Comparison of ENCODE assay signal across 17 cellular contexts in genomic region chr1:5660141-5660935, GRCh38.
DNase-seq lines count a peak whose midpoint lies in the region; ATAC-seq, FAIRE-seq and TF ChIP-seq lines count a peak whose summit lies in the region.
"Had no signal": no experiment of that assay in that cellular context is flagged by ENCODE, and none has a peak within 500 bp of the region (broad histone marks: within the 10 kb centered on the region; RNA-seq: fewer than 3 reads in every experiment).

No MANE protein-coding gene starts in this region.

- H3K27ac Mint-ChIP-seq in CD8-positive, alpha-beta T cell, result peak overlapping the region; percentile 50
- no peak overlapping the region for H3K27ac Mint-ChIP-seq in activated naive CD4-positive, alpha-beta T cell treated with anti-CD3 and anti-CD28 coated beads, Interleukin-2, amount 10 ng/mL, durations not matched to agents 7 days and 5 days
- H3K27ac Mint-ChIP-seq: CD4-positive, CD25-positive, alpha-beta regulatory T cell; dendritic cell treated with granulocyte-macrophage colony-stimulating factor and Interleukin-4, amounts not matched to agents 40 ng/mL and 50 ng/mL, for 4 days; progenitor cell of endocrine pancreas; stimulated activated naive B cell treated with anti-CD40 and anti-IgM and Interleukin-4, amounts not matched to agents 10 μg/mL and 1 μg/mL and 100 μg/mL, for 72 hours had no signal

- no TSS peak for BruUV-seq in Panc1 (replicated peaks; lab: Mats Ljungman, UMichigan)

- in situ Hi-C loops in Panc1 (cut with HindIII; ENCODE audit: low pct_unique_long_range_greater_than_20kb, low sequenced_read_pairs), result no loop called here

- no peaks in the 10 kb centered on the region for H3K9me3 ChIP-seq in CD8-positive, alpha-beta T cell (ENCODE audit: low read length)
- no peaks in the 10 kb centered on the region for H3K9me3 ChIP-seq in Panc1 (ENCODE audit: control insufficient read depth, insufficient read depth, low read depth, low read length)
- H3K9me3 ChIP-seq in lower lobe of right lung, result no peaks in the 10 kb centered on the region
- H3K9me3 ChIP-seq: SJSA1 had no signal

- H3K4me1 ChIP-seq in CD8-positive, alpha-beta T cell (ENCODE audit: insufficient read depth, low read length), result peaks cover 12% of the 10 kb centered on the region
- H3K4me1 ChIP-seq in Panc1 (ENCODE audit: control insufficient read depth, insufficient read depth, low read length) (no peaks in the 10 kb centered on the region), foreskin keratinocyte (no peaks in the 10 kb centered on the region), lower lobe of right lung (no peaks in the 10 kb centered on the region)
- H3K4me1 ChIP-seq: SJSA1 had no signal

- intact Hi-C loops in CD8-positive, alpha-beta T cell (cut with DNase I, micrococcal nuclease), result no loop called here
- intact Hi-C loops in Panc1 (cut with micrococcal nuclease; ENCODE audit: unreplicated experiment) (no loop called here), lower lobe of right lung (cut with DNase I) (no loop called here)

- no peak overlapping the region for H3K4me3 ChIP-seq in CD8-positive, alpha-beta T cell (ENCODE audit: low read depth, low read length)
- no peak overlapping the region for H3K4me3 ChIP-seq in Panc1 (ENCODE audit: low read depth in 2 of 2, low read length in 2 of 2)
- H3K4me3 ChIP-seq in lower lobe of right lung, result no peak overlapping the region
- H3K4me3 ChIP-seq: SJSA1 had no signal

- no peak overlapping the region for H3K4me3 Mint-ChIP-seq in CD8-positive, alpha-beta T cell
- no peak overlapping the region for H3K4me3 Mint-ChIP-seq in activated naive CD4-positive, alpha-beta T cell treated with anti-CD3 and anti-CD28 coated beads, Interleukin-2, amount 10 ng/mL, durations not matched to agents 7 days and 5 days
- H3K4me3 Mint-ChIP-seq: CD4-positive, CD25-positive, alpha-beta regulatory T cell; dendritic cell treated with granulocyte-macrophage colony-stimulating factor and Interleukin-4, amounts not matched to agents 40 ng/mL and 50 ng/mL, for 4 days; stimulated activated naive B cell treated with anti-CD40 and anti-IgM and Interleukin-4, amounts not matched to agents 10 μg/mL and 1 μg/mL and 100 μg/mL, for 72 hours had no signal

- no peaks in the 10 kb centered on the region for H3K27me3 Mint-ChIP-seq in CD8-positive, alpha-beta T cell (ENCODE audit: low read depth)
- peaks cover 5% of the 10 kb centered on the region for H3K27me3 Mint-ChIP-seq in activated naive CD4-positive, alpha-beta T cell treated with anti-CD3 and anti-CD28 coated beads, Interleukin-2, amount 10 ng/mL, durations not matched to agents 7 days and 5 days
- H3K27me3 Mint-ChIP-seq: CD4-positive, CD25-positive, alpha-beta regulatory T cell had no signal

- FAIRE-seq in urothelium cell line (lab: Jason Lieb, UNC), result no peak

- no peak overlapping the region for H3K27ac ChIP-seq in CD8-positive, alpha-beta T cell (ENCODE audit: low read depth, low read length)
- H3K27ac ChIP-seq in Panc1 (ENCODE audit: low read length) (no peak overlapping the region), foreskin keratinocyte (no peak overlapping the region), lower lobe of right lung (no peak overlapping the region)
- H3K27ac ChIP-seq: SJSA1 had no signal

- no peak for TF ChIP-seq CTCF in CD8-positive, alpha-beta T cell (IDR thresholded peaks at IDR 0.05)
- no peak for TF ChIP-seq CTCF in Panc1 (IDR thresholded peaks at IDR 0.05)
- TF ChIP-seq CTCF in foreskin keratinocyte (conservative IDR thresholded peaks at IDR 0.05), result no peak
- no peak for TF ChIP-seq CTCF in lower lobe of right lung (IDR thresholded peaks at IDR 0.05)

- POLR2A ChIA-PET in CD8-positive, alpha-beta T cell (lab: Charles Lee), result interaction anchor here (1.6 kb wide), 1 partner anchor 12 kb away, joined by 3 read pairs; no protein-coding TSS in a partner anchor
- POLR2A ChIA-PET in Panc1 (lab: Charles Lee), result no interaction called here

- H3K27me3 ChIP-seq in CD8-positive, alpha-beta T cell (ENCODE audit: insufficient read depth, low read length), result no peaks in the 10 kb centered on the region
- H3K27me3 ChIP-seq in Panc1 (ENCODE audit: control insufficient read depth, insufficient read depth, low read length), result no peaks in the 10 kb centered on the region; the same call in 1 of the 2 replicates
- no peaks in the 10 kb centered on the region for H3K27me3 ChIP-seq in foreskin keratinocyte
- H3K27me3 ChIP-seq in lower lobe of right lung (ENCODE audit: low read depth), result peaks cover 10% of the 10 kb centered on the region
- H3K27me3 ChIP-seq: SJSA1 had no signal

- no peak for ATAC-seq in CD8-positive, alpha-beta T cell
- ATAC-seq in Panc1, result peak; percentile 43
- ATAC-seq in foreskin keratinocyte, result peak; percentile 74
- ATAC-seq in lower lobe of right lung, result peak; percentile 10 to 44
- ATAC-seq: stimulated activated naive B cell treated with anti-CD40 and anti-IgM and Interleukin-4, amounts not matched to agents 10 μg/mL and 1 μg/mL and 100 μg/mL, for 72 hours had no signal

- no peaks in the 10 kb centered on the region for H3K36me3 ChIP-seq in CD8-positive, alpha-beta T cell (ENCODE audit: insufficient read depth, low read length)
- H3K36me3 ChIP-seq in Panc1 (ENCODE audit: control insufficient read depth, insufficient read depth, low read length), result no peaks in the 10 kb centered on the region
- H3K36me3 ChIP-seq in lower lobe of right lung, result no peaks in the 10 kb centered on the region
- H3K36me3 ChIP-seq: SJSA1 had no signal

- peaks cover 23% of the 10 kb centered on the region for H3K4me1 Mint-ChIP-seq in CD8-positive, alpha-beta T cell (ENCODE audit: low read depth)
- H3K4me1 Mint-ChIP-seq in activated naive CD4-positive, alpha-beta T cell treated with anti-CD3 and anti-CD28 coated beads, Interleukin-2, amount 10 ng/mL, durations not matched to agents 7 days and 5 days, result no peaks in the 10 kb centered on the region
- H3K4me1 Mint-ChIP-seq: stimulated activated naive B cell treated with anti-CD40 and anti-IgM and Interleukin-4, amounts not matched to agents 10 μg/mL and 1 μg/mL and 100 μg/mL, for 72 hours had no signal

- DNase-seq in CD8-positive, alpha-beta T cell, result peak in 1 of 7 experiments; percentile 29
- DNase-seq in Panc1 (ENCODE audit: low read depth, low spot score) (no peak), foreskin keratinocyte (peak; percentile 47 to 67), lower lobe of right lung (no peak), urothelium cell line (ENCODE audit: low spot score) (no peak), NCI-H526 (lab: John Stamatoyannopoulos, UW) (no peak), hepatic stellate cell (ENCODE audit: low spot score) (no peak)
- DNase-seq in activated naive CD4-positive, alpha-beta T cell treated with anti-CD3 and anti-CD28 coated beads, Interleukin-2, amount 10 ng/mL, durations not matched to agents 7 days and 5 days, result no peak
- DNase-seq: activated CD4-positive, alpha-beta T cell treated with anti-CD3 and anti-CD28 coated beads for 4 hours; activated naive CD4-positive, alpha-beta T cell treated with anti-CD3 and anti-CD28 coated beads, Interleukin-2, amount 50 U/mL, for 16 hours; CD4-positive, CD25-positive, alpha-beta regulatory T cell; NCI-H1436; stimulated activated CD4-positive, alpha-beta T cell treated with anti-CD3 and anti-CD28 coated beads, Interleukin-12 subunit alpha, Interleukin-12 subunit beta, amount 100 ng/mL, for 4 hours; stimulated activated naive B cell treated with anti-CD40 and anti-IgM and Interleukin-4, amounts not matched to agents 10 μg/mL and 1 μg/mL and 100 μg/mL, for 72 hours had no signal

- H3K36me3 Mint-ChIP-seq in CD8-positive, alpha-beta T cell, result no peaks in the 10 kb centered on the region
- H3K36me3 Mint-ChIP-seq in activated naive CD4-positive, alpha-beta T cell treated with anti-CD3 and anti-CD28 coated beads, Interleukin-2, amount 10 ng/mL, durations not matched to agents 7 days and 5 days, result no peaks in the 10 kb centered on the region
- H3K36me3 Mint-ChIP-seq: CD4-positive, CD25-positive, alpha-beta regulatory T cell had no signal

- CTCF ChIA-PET in CD8-positive, alpha-beta T cell (lab: Charles Lee), result no interaction called here
- CTCF ChIA-PET in Panc1 (lab: Charles Lee), result no interaction called here
- CTCF ChIA-PET in activated naive CD4-positive, alpha-beta T cell treated with anti-CD3 and anti-CD28 coated beads, Interleukin-2, amount 10 ng/mL, durations not matched to agents 7 days and 5 days (lab: Charles Lee), result no interaction called here

- peaks cover 2% of the 10 kb centered on the region for H3K9me3 Mint-ChIP-seq in CD8-positive, alpha-beta T cell
- no peaks in the 10 kb centered on the region for H3K9me3 Mint-ChIP-seq in activated naive CD4-positive, alpha-beta T cell treated with anti-CD3 and anti-CD28 coated beads, Interleukin-2, amount 10 ng/mL, durations not matched to agents 7 days and 5 days
- H3K9me3 Mint-ChIP-seq: CD4-positive, CD25-positive, alpha-beta regulatory T cell had no signal

Comparison
In these comparisons a context has a peak if more than half of its experiments do, and no peak if none do; other contexts are left out.
1. DNase-seq: peak in foreskin keratinocyte (2 of 2); none in Panc1 (single experiment), lower lobe of right lung (single experiment), urothelium cell line (single experiment), NCI-H526 (0 of 2), activated naive CD4-positive, alpha-beta T cell treated with anti-CD3 and anti-CD28 coated beads, Interleukin-2, amount 10 ng/mL, durations not matched to agents 7 days and 5 days (single experiment) and hepatic stellate cell (single experiment).